23 cellular contexts compared by ENCODE assay signal in genomic region chr1:43678940-43679339, GRCh38. TPM values are rescaled to one million over a fixed set of nuclear protein-coding genes. Genes with fewer than 3 reads are reported as not detected.
A peak's percentile ranks its signal among the peaks of the same experiment; 100 is the strongest.
DNase-seq lines count a peak whose midpoint lies in the region; ATAC-seq and TF ChIP-seq lines count a peak whose summit lies in the region.
"Had no signal": no experiment of that assay in that cellular context is flagged by ENCODE, and none has a peak within 500 bp of the region (broad histone marks: within the 10 kb centered on the region; RNA-seq: fewer than 3 reads in every experiment).

No MANE protein-coding gene starts in this region.

- H3K9me3 Mint-ChIP-seq in CD4-positive, CD25-positive, alpha-beta regulatory T cell = no peaks in the 10 kb centered on the region
- H3K9me3 Mint-ChIP-seq in CD4-positive, alpha-beta T cell = no peaks in the 10 kb centered on the region
- H3K9me3 Mint-ChIP-seq in memory B cell = no peaks in the 10 kb centered on the region

- intact Hi-C loops in CD4-positive, alpha-beta T cell (cut with DNase I, micrococcal nuclease) = no loop called here

- peaks cover 62% of the 10 kb centered on the region for H3K36me3 ChIP-seq in CD4-positive, CD25-positive, alpha-beta regulatory T cell (ENCODE audit: control insufficient read depth, insufficient read depth, low read length)

- no peaks in the 10 kb centered on the region for H3K4me1 ChIP-seq in CD4-positive, CD25-positive, alpha-beta regulatory T cell (ENCODE audit: control insufficient read depth, insufficient read depth, low read length, poor library complexity, severe bottlenecking)
- H3K4me1 ChIP-seq: SJSA1 had no signal

- POLR2A ChIA-PET in CD4-positive, alpha-beta T cell (lab: Charles Lee) = no interaction called here

- H3K27me3 ChIP-seq in CD4-positive, CD25-positive, alpha-beta regulatory T cell (ENCODE audit: control insufficient read depth, insufficient read depth, low read length) = no peaks in the 10 kb centered on the region
- no peaks in the 10 kb centered on the region for H3K27me3 ChIP-seq in CD4-positive, alpha-beta T cell (ENCODE audit: control insufficient read depth, insufficient read depth, low read length)
- H3K27me3 ChIP-seq: SJSA1 had no signal

- no peak for TF ChIP-seq CTCF in CD4-positive, alpha-beta T cell (IDR thresholded peaks at IDR 0.05)

- H3K4me3 Mint-ChIP-seq in CD4-positive, CD25-positive, alpha-beta regulatory T cell = no peak overlapping the region
- no peak overlapping the region for H3K4me3 Mint-ChIP-seq in CD4-positive, alpha-beta T cell
- H3K4me3 Mint-ChIP-seq in T-helper 17 cell (no peak overlapping the region), memory B cell (no peak overlapping the region)
- H3K4me3 Mint-ChIP-seq: B cell had no signal

- H3K27me3 Mint-ChIP-seq in CD4-positive, CD25-positive, alpha-beta regulatory T cell = no peaks in the 10 kb centered on the region
- H3K27me3 Mint-ChIP-seq in CD4-positive, alpha-beta T cell = no peaks in the 10 kb centered on the region
- H3K27me3 Mint-ChIP-seq in T-helper 17 cell (no peaks in the 10 kb centered on the region), memory B cell (no peaks in the 10 kb centered on the region)
- H3K27me3 Mint-ChIP-seq: B cell had no signal

- peaks cover 44% of the 10 kb centered on the region for H3K36me3 Mint-ChIP-seq in CD4-positive, CD25-positive, alpha-beta regulatory T cell
- peaks cover 66% of the 10 kb centered on the region for H3K36me3 Mint-ChIP-seq in CD4-positive, alpha-beta T cell (ENCODE audit: low read depth)
- peaks cover 14% of the 10 kb centered on the region for H3K36me3 Mint-ChIP-seq in T-helper 17 cell (ENCODE audit: low read depth)
- H3K36me3 Mint-ChIP-seq in memory B cell = peaks cover 32% of the 10 kb centered on the region

- H3K27ac Mint-ChIP-seq in CD4-positive, CD25-positive, alpha-beta regulatory T cell = peak overlapping the region; percentile 27 to 62 (median 61)
- H3K27ac Mint-ChIP-seq in CD4-positive, alpha-beta T cell = peak overlapping the region; percentile 8
- H3K27ac Mint-ChIP-seq in T-helper 17 cell = peak overlapping the region; percentile 89
- H3K27ac Mint-ChIP-seq in memory B cell = peak overlapping the region; percentile 64

- CTCF ChIA-PET in CD4-positive, alpha-beta T cell (lab: Charles Lee) = no interaction called here

- no peak for ATAC-seq in CD4-positive, CD25-positive, alpha-beta regulatory T cell (ENCODE audit: low read depth in 2 of 2)
- ATAC-seq in CD4-positive, alpha-beta T cell (ENCODE audit: poor library complexity) = no peak
- ATAC-seq in T-helper 17 cell (no peak), memory B cell (ENCODE audit: low read depth) (no peak), HG03045 (IDR thresholded peaks at IDR 0.05; ENCODE audit: unreplicated experiment) (no peak), GM19455 (IDR thresholded peaks at IDR 0.05; ENCODE audit: unreplicated experiment) (no peak)
- ATAC-seq: HepG2 had no signal

- H3K4me1 Mint-ChIP-seq in CD4-positive, CD25-positive, alpha-beta regulatory T cell = peaks cover 0 to 15% (median 8%) of the 10 kb centered on the region in 4 donors
- H3K4me1 Mint-ChIP-seq in CD4-positive, alpha-beta T cell (ENCODE audit: low read depth) = no peaks in the 10 kb centered on the region
- H3K4me1 Mint-ChIP-seq in T-helper 17 cell = peaks cover 18% of the 10 kb centered on the region
- peaks cover 17% of the 10 kb centered on the region for H3K4me1 Mint-ChIP-seq in memory B cell

- DNase-seq in CD4-positive, CD25-positive, alpha-beta regulatory T cell = no peak
- no peak for DNase-seq in CD4-positive, alpha-beta T cell
- DNase-seq in T-helper 17 cell (no peak), memory B cell (ENCODE audit: low spot score in 2 of 2) (no peak), HuH-7.5 (ENCODE audit: low spot score) (no peak), DMS79 treated with DMSO at 0.1 percent for 48 hours (lab: John Stamatoyannopoulos, UW) (no peak)
- DNase-seq: COR-L47, EL, GDM1, KG1, MM.1S, NCI-H1417, NCI-H1694, NCI-H2029 treated with DMSO at 0.1 percent for 48 hours, NCI-H69, Right ventricle myocardium superior, RPMI8226 had no signal

- no peak overlapping the region for H3K27ac ChIP-seq in CD4-positive, CD25-positive, alpha-beta regulatory T cell (ENCODE audit: insufficient read depth, low read length, poor library complexity, severe bottlenecking)
- H3K27ac ChIP-seq in CD4-positive, alpha-beta T cell (ENCODE audit: low read depth, low read length) = no peak overlapping the region
- H3K27ac ChIP-seq: C4-2B, SJSA1 had no signal

- no peak overlapping the region for H3K4me3 ChIP-seq in CD4-positive, CD25-positive, alpha-beta regulatory T cell (ENCODE audit: low read depth, low read length)
- H3K4me3 ChIP-seq: SJSA1 had no signal

- H3K9me3 ChIP-seq in CD4-positive, CD25-positive, alpha-beta regulatory T cell (ENCODE audit: control insufficient read depth in 2 of 2, low read length in 2 of 2) = no peaks in the 10 kb centered on the region
- H3K9me3 ChIP-seq in CD4-positive, alpha-beta T cell (ENCODE audit: control insufficient read depth, low read length) = no peaks in the 10 kb centered on the region
- H3K9me3 ChIP-seq in T-helper 17 cell (ENCODE audit: control insufficient read depth, low read length, poor library complexity, severe bottlenecking) = no peaks in the 10 kb centered on the region
- H3K9me3 ChIP-seq: SJSA1 had no signal

RNA-seq across cellular contexts. Expression of gene ST3GAL3, which starts 28.4 kb away (rescaled TPM):
- total RNA-seq in CD4-positive, CD25-positive, alpha-beta regulatory T cell = 25.0 TPM
- 1 to 10 TPM; 5.7 to 9.6 (median 8.3) TPM for polyA plus RNA-seq in CD4-positive, CD25-positive, alpha-beta regulatory T cell
- 10 to 100 TPM; 17.6 to 20.5 TPM for total RNA-seq in CD4-positive, alpha-beta T cell
- total RNA-seq in T-helper 17 cell = 10 to 100 TPM; 19.8 to 24.9 TPM

RNA-seq across cellular contexts. Expression of gene KDM4A, which starts 29.0 kb away (rescaled TPM):
- total RNA-seq in CD4-positive, CD25-positive, alpha-beta regulatory T cell = 48.4 TPM
- 10 to 100 TPM in 2 of 4 donors, 1 to 10 TPM in 2; 8.0 to 10.6 (median 9.9) TPM for polyA plus RNA-seq in CD4-positive, CD25-positive, alpha-beta regulatory T cell
- 10 to 100 TPM; 17.4 to 21.2 TPM for total RNA-seq in CD4-positive, alpha-beta T cell
- total RNA-seq in T-helper 17 cell = 10 to 100 TPM; 37.2 to 37.5 TPM

Comparison
In these comparisons a context has a peak if more than half of its experiments do, and no peak if none do; other contexts are left out.
1. H3K27ac Mint-ChIP-seq: peak in every context shown above with its lines; median percentile 89 in T-helper 17 cell; 64 in memory B cell; 61 in CD4-positive, CD25-positive, alpha-beta regulatory T cell; 8 in CD4-positive, alpha-beta T cell.